Comparison of ENCODE assay signal across 22 cellular contexts in the genomic region with DNA sequence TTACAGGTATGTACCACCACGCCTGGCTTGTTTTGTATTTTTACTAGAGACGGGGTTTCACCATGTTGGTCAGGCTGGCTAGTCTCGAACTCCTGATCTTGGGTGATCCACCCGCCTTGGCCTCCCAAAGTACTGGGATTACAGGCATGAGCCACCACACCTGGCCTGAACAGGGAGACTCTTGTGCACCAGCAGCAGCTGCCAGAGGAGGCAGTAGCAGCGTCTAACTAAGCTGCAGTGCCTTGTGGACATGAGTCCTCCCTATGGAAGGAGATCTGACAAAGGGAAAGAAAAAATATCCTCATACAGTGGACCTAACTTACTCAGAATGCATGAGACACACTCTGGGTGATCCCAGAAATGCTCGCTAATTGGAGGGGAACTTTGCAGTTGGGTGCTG. TPM values are rescaled to one million over a fixed set of nuclear protein-coding genes. Genes with fewer than 3 reads are reported as not detected.
DNase-seq lines count a peak whose midpoint lies in the region; FAIRE-seq and TF ChIP-seq lines count a peak whose summit lies in the region.
"Had no signal": no experiment of that assay in that cellular context is flagged by ENCODE, and none has a peak within 500 bp of the region (broad histone marks: within the 10 kb centered on the region; RNA-seq: fewer than 3 reads in every experiment).

No MANE protein-coding gene starts in this region.

- no peaks in the 10 kb centered on the region for H3K79me1 ChIP-seq in H1 (ENCODE audit: low read depth, low read length)

- CTCF ChIA-PET in HEK293T (lab: Yijun Ruan, JAX) (no interaction called here), H1 (lab: Charles Lee; ENCODE audit: partially characterized antibody) (interaction anchor here (0.9 to 2.0 kb wide), 11 partner anchors 8 to 180 kb away, joined by 3 to 5 read pairs (median 3); no protein-coding TSS in a partner anchor)

- no peak for FAIRE-seq in H1 (lab: Jason Lieb, UNC)
- FAIRE-seq: D721Med, GM12878 had no signal

- no peaks in the 10 kb centered on the region for H3K27me3 ChIP-seq in H1 (replicated peaks in 1 of 4; ENCODE audit: control insufficient read depth in 3 of 4, extremely low read depth in 1 of 4, insufficient read depth in 3 of 4, low read length in 3 of 4)

- no peak overlapping the region for H2AFZ ChIP-seq in H1 (ENCODE audit: low read length)

- TF ChIP-seq POLR2A in H1 (IDR thresholded peaks at IDR 0.05; ENCODE audit: control extremely low read depth in 1 of 2, low read depth in 2 of 2, low read length in 2 of 2): no peak

- no peak overlapping the region for H3K9ac ChIP-seq in H1 (replicated peaks in 1 of 4; ENCODE audit: extremely low read depth in 1 of 4, low read depth in 3 of 4, low read length in 3 of 4)
- H3K9ac ChIP-seq: SK-N-SH had no signal

- H3K4me3 ChIP-seq in H1 (ENCODE audit: extremely low read depth in 1 of 4, insufficient read depth in 2 of 4, low read depth in 3 of 4, low read length in 4 of 4): no peak overlapping the region
- H3K4me3 ChIP-seq: GM12878 had no signal

- H3K4me1 ChIP-seq in H1 (replicated peaks in 1 of 4; ENCODE audit: control insufficient read depth in 3 of 4, insufficient read depth in 4 of 4, low read length in 3 of 4): peaks cover 0 to 3% (median 3%) of the 10 kb centered on the region in 4 experiments; a peak in 4 of 7 replicates

- H4K8ac ChIP-seq in H1 (ENCODE audit: extremely low read depth, insufficient read depth, low read length): no peak overlapping the region

- H2BK120ac ChIP-seq in H1 (replicated peaks; ENCODE audit: low read depth, low read length): no peak overlapping the region

- no peaks in the 10 kb centered on the region for H3K36me3 Mint-ChIP-seq in neural crest cell (ENCODE audit: low read depth)

- DNase-seq in HEK293T (ENCODE audit: extremely low spot score) (peak; percentile 31), H1 (ENCODE audit: low read depth in 1 of 2, low spot score in 2 of 2) (peak in 1 of 2 experiments; percentile 47), neural crest cell (ENCODE audit: low read depth, low spot score) (no peak), SIG-M5 (lab: John Stamatoyannopoulos, UW) (no peak), GM13977 (ENCODE audit: low spot score) (no peak)
- no peak for DNase-seq in stimulated activated CD4-positive, alpha-beta T cell treated with anti-CD3 and anti-CD28 coated beads, Interleukin-15, amount 100 ng/mL, for 24 hours
- DNase-seq: AML-193, DND-41, Kasumi-1, MM.1S, NCI-H1092, NCI-H1436 treated with DMSO at 0.1 percent for 48 hours, NCI-H2029 treated with DMSO at 0.1 percent for 48 hours, NCI-H2171 treated with DMSO at 0.1 percent for 48 hours, NCI-H446 treated with DMSO at 0.1 percent for 48 hours, NCI-H69, Right ventricle myocardium superior, SK-N-SH had no signal

- no peaks in the 10 kb centered on the region for H4K20me1 ChIP-seq in H1 (replicated peaks in 1 of 2; ENCODE audit: control insufficient read depth in 1 of 2, insufficient read depth in 2 of 2, low read length in 2 of 2)

- H3K27me3 Mint-ChIP-seq in neural crest cell (ENCODE audit: low read depth): no peaks in the 10 kb centered on the region

- H3K23ac ChIP-seq in H1 (ENCODE audit: insufficient read length): no peak overlapping the region

- H3K9me3 Mint-ChIP-seq in neural crest cell: no peaks in the 10 kb centered on the region

- H3K27ac Mint-ChIP-seq in neural crest cell (ENCODE audit: unreplicated experiment): peak overlapping the region; percentile 16

- 79% methylated on average over 6 of the region's 6 CpGs; no CpG with 5 or more reads in 1 of the 2 experiments for WGBS in H1 (ENCODE audit: extremely low coverage in 1 of 2, insufficient coverage in 1 of 2, insufficient read length in 1 of 2, insufficient replicate concordance in 2 of 2, low coverage in 1 of 2, low lambda C conversion rate in 2 of 2, missing lambda C conversion rate in 1 of 2), 2 experiments

- no peaks in the 10 kb centered on the region for H3K23me2 ChIP-seq in H1 (ENCODE audit: low read depth, low read length)

- no peaks in the 10 kb centered on the region for H3K79me2 ChIP-seq in H1 (ENCODE audit: control insufficient read depth in 1 of 2, insufficient read depth in 2 of 2, low read length in 2 of 2)

- H2BK12ac ChIP-seq in H1 (ENCODE audit: low read depth, low read length): no peak overlapping the region

- in situ Hi-C loops in GM13977 (cut with MboI; ENCODE audit: low pct_unique_long_range_greater_than_20kb, low sequenced_read_pairs, unreplicated experiment): no loop called here

- H4K5ac ChIP-seq in H1 (ENCODE audit: insufficient read length, low read depth, low read length): no peak overlapping the region

- 0 out of 2 replicates have a peak overlapping the region, but pooled peaks have one; percentile 35 for H2BK20ac ChIP-seq in H1 (ENCODE audit: low read length)

- TF ChIP-seq EP300 in H1 (IDR thresholded peaks at IDR 0.05; ENCODE audit: borderline replicate concordance in 1 of 2, low read depth in 2 of 2, low read length in 2 of 2): no peak

- no peak overlapping the region for H2BK5ac ChIP-seq in H1 (ENCODE audit: low read depth, low read length)

- H3K4me3 Mint-ChIP-seq in neural crest cell: no peak overlapping the region

- H4K91ac ChIP-seq in H1 (replicated peaks; ENCODE audit: insufficient read length, low read length): no peak overlapping the region

- H3K27ac ChIP-seq in H1 (ENCODE audit: low read depth, low read length): no peak overlapping the region
- H3K27ac ChIP-seq: C4-2B had no signal

- H3K4me2 ChIP-seq in H1 (ENCODE audit: insufficient read depth in 1 of 2, low read depth in 2 of 2, low read length in 2 of 2): no peak overlapping the region
- H3K4me2 ChIP-seq: SK-N-SH had no signal

- no peak overlapping the region for H3K56ac ChIP-seq in H1 (replicated peaks; ENCODE audit: insufficient read length, low read depth, low read length)

- peak; percentile 6 to 37; a peak in 1 of 4 replicates for TF ChIP-seq RAD21 in H1 (IDR thresholded peaks at IDR 0.05 in 1 of 2, conservative IDR thresholded peaks at IDR 0.05 in 1 of 2; ENCODE audit: low read depth in 2 of 2, low read length in 2 of 2)

- no peak overlapping the region for H3K18ac ChIP-seq in H1 (ENCODE audit: extremely low read depth, low read length)

- no peak overlapping the region for H2AK5ac ChIP-seq in H1 (ENCODE audit: low read depth, low read length)

- H3K14ac ChIP-seq in H1 (ENCODE audit: insufficient read length): no peak overlapping the region

- H3K4ac ChIP-seq in H1 (replicated peaks; ENCODE audit: insufficient read length, low read depth, low read length): no peak overlapping the region

- no peaks in the 10 kb centered on the region for H3K36me3 ChIP-seq in H1 (ENCODE audit: control insufficient read depth in 2 of 4, insufficient read depth in 4 of 4, low read length in 3 of 4)

- H3K9me3 ChIP-seq in H1 (ENCODE audit: insufficient read depth in 2 of 2, low read depth in 1 of 2, low read length in 1 of 2): no peaks in the 10 kb centered on the region
- H3K9me3 ChIP-seq: SK-N-SH had no signal

- H2BK15ac ChIP-seq in H1 (ENCODE audit: low read length): no peak overlapping the region

- POLR2A ChIA-PET in HEK293T (lab: Yijun Ruan, JAX): no interaction called here
- POLR2A ChIA-PET in H1 (lab: Charles Lee; ENCODE audit: partially characterized antibody): no interaction called here

- peak; percentile 6 for TF ChIP-seq CTCF in GM12873 (IDR thresholded peaks at IDR 0.05; ENCODE audit: insufficient read depth, low read depth, low read length, missing control alignments)
- TF ChIP-seq CTCF in H1 (IDR thresholded peaks at IDR 0.05; ENCODE audit: control extremely low read depth in 1 of 3, insufficient read depth in 1 of 3, low read depth in 1 of 3, low read length in 3 of 3): peak; percentile 28 to 57 (median 53); a peak in 2 of 4 replicates
- no peak for TF ChIP-seq CTCF in neural crest cell (conservative IDR thresholded peaks at IDR 0.05)
- TF ChIP-seq CTCF in GM13977 (IDR thresholded peaks at IDR 0.05; ENCODE audit: extremely low read depth, insufficient read depth, missing control alignments): no peak

- peaks cover 33% of the 10 kb centered on the region for H3K4me1 Mint-ChIP-seq in neural crest cell

TF ChIP-seq in HEK293T, 16 proteins besides CTCF, POLR2A, EP300 and RAD21 (continues in another document):
- TF ChIP-seq, protein P1, sequence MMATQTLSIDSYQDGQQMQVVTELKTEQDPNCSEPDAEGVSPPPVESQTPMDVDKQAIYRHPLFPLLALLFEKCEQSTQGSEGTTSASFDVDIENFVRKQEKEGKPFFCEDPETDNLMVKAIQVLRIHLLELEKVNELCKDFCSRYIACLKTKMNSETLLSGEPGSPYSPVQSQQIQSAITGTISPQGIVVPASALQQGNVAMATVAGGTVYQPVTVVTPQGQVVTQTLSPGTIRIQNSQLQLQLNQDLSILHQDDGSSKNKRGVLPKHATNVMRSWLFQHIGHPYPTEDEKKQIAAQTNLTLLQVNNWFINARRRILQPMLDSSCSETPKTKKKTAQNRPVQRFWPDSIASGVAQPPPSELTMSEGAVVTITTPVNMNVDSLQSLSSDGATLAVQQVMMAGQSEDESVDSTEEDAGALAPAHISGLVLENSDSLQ (IDR thresholded peaks at IDR 0.05): no peak
- TF ChIP-seq ZNF384 (IDR thresholded peaks at IDR 0.05): no peak
- no peak for TF ChIP-seq BHLHE40 (IDR thresholded peaks at IDR 0.05; ENCODE audit: borderline replicate concordance)
- no peak for TF ChIP-seq FOXM1 (IDR thresholded peaks at IDR 0.05; ENCODE audit: borderline replicate concordance)

TF ChIP-seq in H1, 55 proteins besides CTCF, POLR2A, EP300 and RAD21 (continues in another document):
- TF ChIP-seq CBX8 (IDR thresholded peaks at IDR 0.05; ENCODE audit: borderline replicate concordance, low read depth, low read length): no peak
- no peak for TF ChIP-seq YY1 (IDR thresholded peaks at IDR 0.05; ENCODE audit: low read depth, low read length)
- no peak for TF ChIP-seq SUZ12 (IDR thresholded peaks at IDR 0.05; ENCODE audit: low read length)
- TF ChIP-seq NANOG (IDR thresholded peaks at IDR 0.05; ENCODE audit: insufficient read depth, low read depth, low read length, poor library complexity, severe bottlenecking): no peak
- TF ChIP-seq TCF12 (IDR thresholded peaks at IDR 0.05; ENCODE audit: low read depth, low read length): no peak
- no peak for TF ChIP-seq SRF (IDR thresholded peaks at IDR 0.05; ENCODE audit: low read depth, low read length)
- TF ChIP-seq TBP (IDR thresholded peaks at IDR 0.05; ENCODE audit: low read depth, low read length): no peak
- no peak for TF ChIP-seq POU5F1 (IDR thresholded peaks at IDR 0.05; ENCODE audit: low read depth, low read length)

RNA-seq across cellular contexts. Expression of a gene that starts 36.8 kb away (rescaled TPM):
- total RNA-seq in H1 (2021; fragmentation: NEBNext Ultra II Directional; extraction: Animal tissue kit (Norgen Biotek cat#: 25700)): 51.0 and 56.5 TPM in 2 replicates
- polyA plus RNA-seq in H1 (2011; rRNA removed): 36.0 and 36.1 TPM in 2 replicates
- polyA plus RNA-seq in H1 (2011; cell fraction: cytosol; rRNA removed): 22.6 TPM
- 69.6 TPM for polyA plus RNA-seq in H1 (2011; cell fraction: nucleus; rRNA removed)
- 44.0 to 58.8 TPM (median 52.2 TPM) in 4 replicates for polyA plus RNA-seq in H1 (2012, experiment 1 of 2)
- polyA plus RNA-seq in H1 (2012, experiment 2 of 2): 4.2 TPM
- polyA plus RNA-seq in H1 (2013, experiment 1 of 2): 62.3 TPM
- 62.8 TPM for polyA plus RNA-seq in H1 (2013, experiment 2 of 2)
- 54.6 and 64.8 TPM in 2 replicates for polyA minus RNA-seq in H1 (2011; rRNA and poly(A)+ RNA removed)
- polyA minus RNA-seq in H1 (2011; cell fraction: cytosol; rRNA and poly(A)+ RNA removed): 25.7 TPM
- polyA minus RNA-seq in H1 (2011; cell fraction: nucleus; rRNA and poly(A)+ RNA removed): 40.2 TPM
- total RNA-seq in neural crest cell: 75.6 and 80.1 TPM in 2 replicates

Comparison
In these comparisons a context has a peak if more than half of its experiments do, and no peak if none do; other contexts are left out.
1. CTCF ChIP-seq: peak in GM12873 (single experiment) and H1 (3 of 3); none in neural crest cell (single experiment) and GM13977 (single experiment).